Comparison of ENCODE assay signal across 1 cellular context in genomic region chr22:23221351-23221804, GRCh38.
TF ChIP-seq lines count a peak whose summit lies in the region.

No MANE protein-coding gene starts in this region.

TF ChIP-seq in H1, 55 proteins besides CTCF, POLR2A, EP300 and RAD21:
- no peak for TF ChIP-seq HDAC2 (IDR thresholded peaks at IDR 0.05; ENCODE audit: borderline replicate concordance in 1 of 2, low read depth in 2 of 2, low read length in 2 of 2)
- TF ChIP-seq RBBP5 (IDR thresholded peaks at IDR 0.05; ENCODE audit: borderline replicate concordance, low read depth, low read length), result no peak
- TF ChIP-seq CTBP2 (IDR thresholded peaks at IDR 0.05; ENCODE audit: borderline replicate concordance, insufficient read depth, insufficient read length, low read length), result no peak
- TF ChIP-seq NRF1 (IDR thresholded peaks at IDR 0.05; ENCODE audit: low read depth, low read length), result no peak
- TF ChIP-seq ASH2L (IDR thresholded peaks at IDR 0.05; ENCODE audit: low read length), result no peak
- no peak for TF ChIP-seq GABPA (IDR thresholded peaks at IDR 0.05; ENCODE audit: borderline replicate concordance, insufficient read depth, low read length)
- no peak for TF ChIP-seq POLR2AphosphoS5 (IDR thresholded peaks at IDR 0.05; ENCODE audit: low read depth, low read length)
- no peak for TF ChIP-seq CHD2 (IDR thresholded peaks at IDR 0.05; ENCODE audit: low read length)
- no peak for TF ChIP-seq TCF12 (IDR thresholded peaks at IDR 0.05; ENCODE audit: low read depth, low read length)
- TF ChIP-seq TBP (IDR thresholded peaks at IDR 0.05; ENCODE audit: low read depth, low read length), result no peak
- TF ChIP-seq, protein P1, sequence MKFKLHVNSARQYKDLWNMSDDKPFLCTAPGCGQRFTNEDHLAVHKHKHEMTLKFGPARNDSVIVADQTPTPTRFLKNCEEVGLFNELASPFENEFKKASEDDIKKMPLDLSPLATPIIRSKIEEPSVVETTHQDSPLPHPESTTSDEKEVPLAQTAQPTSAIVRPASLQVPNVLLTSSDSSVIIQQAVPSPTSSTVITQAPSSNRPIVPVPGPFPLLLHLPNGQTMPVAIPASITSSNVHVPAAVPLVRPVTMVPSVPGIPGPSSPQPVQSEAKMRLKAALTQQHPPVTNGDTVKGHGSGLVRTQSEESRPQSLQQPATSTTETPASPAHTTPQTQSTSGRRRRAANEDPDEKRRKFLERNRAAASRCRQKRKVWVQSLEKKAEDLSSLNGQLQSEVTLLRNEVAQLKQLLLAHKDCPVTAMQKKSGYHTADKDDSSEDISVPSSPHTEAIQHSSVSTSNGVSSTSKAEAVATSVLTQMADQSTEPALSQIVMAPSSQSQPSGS (IDR thresholded peaks at IDR 0.05; ENCODE audit: low read length), result no peak
- no peak for TF ChIP-seq RXRA (IDR thresholded peaks at IDR 0.05; ENCODE audit: insufficient read depth, low read depth, low read length)
- TF ChIP-seq HDAC6 (IDR thresholded peaks at IDR 0.05; ENCODE audit: low read depth, low read length), result no peak
- TF ChIP-seq SP1 (IDR thresholded peaks at IDR 0.05; ENCODE audit: low read depth, low read length), result no peak
- no peak for TF ChIP-seq SIN3A (conservative IDR thresholded peaks at IDR 0.05 in 1 of 2, IDR thresholded peaks at IDR 0.05 in 1 of 2; ENCODE audit: low read depth in 1 of 2, low read length in 2 of 2)
- TF ChIP-seq SUZ12 (IDR thresholded peaks at IDR 0.05; ENCODE audit: low read length), result no peak
- no peak for TF ChIP-seq ZNF274 (IDR thresholded peaks at IDR 0.05; ENCODE audit: borderline replicate concordance, extremely low read depth, low read length)
